In the genomic region with DNA sequence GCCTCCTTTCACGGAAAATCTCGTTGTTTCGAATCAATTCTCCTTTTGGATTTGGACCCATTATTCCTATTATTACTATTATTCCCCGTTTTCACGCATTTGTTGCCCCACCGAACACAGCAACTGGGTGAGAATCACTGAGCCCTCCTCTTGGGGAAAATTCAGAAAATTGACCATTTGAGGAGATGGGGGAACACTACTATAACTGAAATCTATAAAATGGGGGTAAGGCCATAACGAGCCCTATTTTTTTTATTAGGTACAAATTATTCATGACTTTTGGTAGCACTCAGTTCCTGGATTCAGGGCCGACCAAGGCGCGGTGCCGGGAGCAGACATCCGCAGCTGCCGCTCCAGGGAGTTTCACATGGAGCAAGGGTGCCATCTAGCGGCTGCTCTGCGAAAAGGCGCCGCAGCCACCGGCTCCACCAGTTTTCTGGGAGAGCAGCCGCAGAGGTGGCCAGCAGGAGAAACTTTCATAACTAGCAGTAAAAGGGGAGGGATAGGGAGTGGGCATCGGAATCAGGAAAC, we compare ENCODE assay signal across 8 cellular contexts. TPM values are rescaled to one million over a fixed set of nuclear protein-coding genes. Genes with fewer than 3 reads are reported as not detected.
A peak's percentile ranks its signal among the peaks of the same experiment; 100 is the strongest.
DNase-seq lines count a peak whose midpoint lies in the region; ATAC-seq lines count a peak whose summit lies in the region.

No MANE protein-coding gene starts in this region.

- H3K27ac Mint-ChIP-seq in activated CD4-positive, alpha-beta T cell treated with anti-CD3 and anti-CD28 coated beads for 36 hours = no peak overlapping the region
- H3K27ac Mint-ChIP-seq in central memory CD8-positive, alpha-beta T cell (ENCODE audit: low read depth) = no peak overlapping the region

- intact Hi-C loops in activated CD4-positive, alpha-beta T cell treated with anti-CD3 and anti-CD28 coated beads for 36 hours (cut with DNase I, micrococcal nuclease) = loop anchor here (1.0 to 10.0 kb wide), 6 partner anchors 134 to 593 kb away; no protein-coding TSS in a partner anchor
- intact Hi-C loops in left colon (cut with DNase I, micrococcal nuclease) = loop anchor here in 1 of 2 donors (5.0 kb wide), 1 partner anchor 286 kb away; no protein-coding TSS in a partner anchor

- ATAC-seq in GM18868 (IDR thresholded peaks at IDR 0.05; ENCODE audit: unreplicated experiment) = peak; percentile 45
- ATAC-seq in activated CD4-positive, alpha-beta T cell treated with anti-CD3 and anti-CD28 coated beads for 36 hours = peak; percentile 69
- ATAC-seq in central memory CD8-positive, alpha-beta T cell (replicated peaks; ENCODE audit: extremely low read depth, poor library complexity, severe bottlenecking) = peak; percentile 44
- peak; percentile 52 for ATAC-seq in left colon
- no peak for ATAC-seq in GM18861 (IDR thresholded peaks at IDR 0.05; ENCODE audit: unreplicated experiment)

- peaks cover 82% of the 10 kb centered on the region for H3K27me3 Mint-ChIP-seq in activated CD4-positive, alpha-beta T cell treated with anti-CD3 and anti-CD28 coated beads for 36 hours
- H3K27me3 Mint-ChIP-seq in central memory CD8-positive, alpha-beta T cell = peaks cover 100% of the 10 kb centered on the region

- H3K9me3 Mint-ChIP-seq in activated CD4-positive, alpha-beta T cell treated with anti-CD3 and anti-CD28 coated beads for 36 hours (ENCODE audit: low read depth) = no peaks in the 10 kb centered on the region
- H3K9me3 Mint-ChIP-seq in central memory CD8-positive, alpha-beta T cell = no peaks in the 10 kb centered on the region

- H3K4me3 Mint-ChIP-seq in activated CD4-positive, alpha-beta T cell treated with anti-CD3 and anti-CD28 coated beads for 36 hours = no peak overlapping the region
- H3K4me3 Mint-ChIP-seq in central memory CD8-positive, alpha-beta T cell = no peak overlapping the region

- DNase-seq in A172 (ENCODE audit: low spot score) = peak; percentile 92
- DNase-seq in NCI-H460 (ENCODE audit: extremely low read depth, low read depth) = peak; percentile 79
- DNase-seq in activated CD4-positive, alpha-beta T cell treated with anti-CD3 and anti-CD28 coated beads for 36 hours = peak; percentile 91
- DNase-seq in central memory CD8-positive, alpha-beta T cell (ENCODE audit: low spot score in 2 of 2) = peak; percentile 73 to 81
- DNase-seq in left colon = peak; percentile 87 to 91
- DNase-seq in stimulated activated CD4-positive, alpha-beta T cell treated with anti-CD3 and anti-CD28 coated beads, Interleukin-1b, Interleukin-23, amount 100 ng/mL, for 4 hours (ENCODE audit: low read depth in 2 of 2) = peak; percentile 80 to 83

- POLR2A ChIA-PET in activated CD4-positive, alpha-beta T cell treated with anti-CD3 and anti-CD28 coated beads for 36 hours (lab: Charles Lee) = interaction anchor here (0.8 kb wide), 1 partner anchor 592 kb away, joined by 3 read pairs; no protein-coding TSS in a partner anchor

- no peaks in the 10 kb centered on the region for H3K36me3 Mint-ChIP-seq in activated CD4-positive, alpha-beta T cell treated with anti-CD3 and anti-CD28 coated beads for 36 hours (ENCODE audit: low read depth)
- H3K36me3 Mint-ChIP-seq in central memory CD8-positive, alpha-beta T cell (ENCODE audit: insufficient read depth) = peaks cover 30% of the 10 kb centered on the region

- CTCF ChIA-PET in activated CD4-positive, alpha-beta T cell treated with anti-CD3 and anti-CD28 coated beads for 36 hours (lab: Charles Lee) = interaction anchor here (0.6 to 2.6 kb wide), 30 partner anchors 9 to 723 kb away, joined by 3 to 16 read pairs (median 4); a partner anchor contains a TSS

- H3K4me1 Mint-ChIP-seq in activated CD4-positive, alpha-beta T cell treated with anti-CD3 and anti-CD28 coated beads for 36 hours = peaks cover 36% of the 10 kb centered on the region
- peaks cover 38% of the 10 kb centered on the region for H3K4me1 Mint-ChIP-seq in central memory CD8-positive, alpha-beta T cell

RNA-seq across cellular contexts. Expression of a gene that starts 3.3 kb away (rescaled TPM):
- total RNA-seq in A172 (2014; rRNA removed; shearing (Covaris generic)) = 34.8 and 56.0 TPM in 2 replicates
- total RNA-seq in NCI-H460 (2014; rRNA removed; shearing (Covaris generic)) = 0.52 and 1.2 TPM in 2 replicates
- 0.44 and 1.8 TPM in 2 replicates for polyA plus RNA-seq in NCI-H460 (2014; cell fraction: nucleus; rRNA removed)
- not detected for total RNA-seq in activated CD4-positive, alpha-beta T cell treated with anti-CD3 and anti-CD28 coated beads for 36 hours
- 1 to 10 TPM; 6.3 TPM for total RNA-seq in left colon

RNA-seq across cellular contexts. Expression of a gene that starts 7.6 kb away (rescaled TPM):
- 22.4 and 24.7 TPM in 2 replicates for total RNA-seq in A172 (2014; rRNA removed; shearing (Covaris generic))
- total RNA-seq in NCI-H460 (2014; rRNA removed; shearing (Covaris generic)) = 12.3 and 13.0 TPM in 2 replicates
- 7.4 and 8.3 TPM in 2 replicates for polyA plus RNA-seq in NCI-H460 (2014; cell fraction: nucleus; rRNA removed)
- under 1 TPM; 0.25 to 0.30 TPM for total RNA-seq in activated CD4-positive, alpha-beta T cell treated with anti-CD3 and anti-CD28 coated beads for 36 hours
- 10 to 100 TPM; 26.6 to 30.2 TPM for total RNA-seq in left colon

RNA-seq across cellular contexts. Expression of a gene that starts 7.7 kb away (rescaled TPM):
- total RNA-seq in A172 (2014; rRNA removed; shearing (Covaris generic)) = 6.2 and 8.3 TPM in 2 replicates
- total RNA-seq in NCI-H460 (2014; rRNA removed; shearing (Covaris generic)) = 22.2 and 24.7 TPM in 2 replicates
- polyA plus RNA-seq in NCI-H460 (2014; cell fraction: nucleus; rRNA removed) = 13.4 and 13.8 TPM in 2 replicates
- total RNA-seq in activated CD4-positive, alpha-beta T cell treated with anti-CD3 and anti-CD28 coated beads for 36 hours = 1 to 10 TPM; 1.9 to 2.5 TPM
- 10 to 100 TPM; 35.9 to 59.2 TPM for total RNA-seq in left colon

RNA-seq across cellular contexts. Expression of a gene that starts 13.6 kb away (rescaled TPM):
- 40.2 and 58.7 TPM in 2 replicates for total RNA-seq in A172 (2014; rRNA removed; shearing (Covaris generic))
- 11.6 and 13.7 TPM in 2 replicates for total RNA-seq in NCI-H460 (2014; rRNA removed; shearing (Covaris generic))
- polyA plus RNA-seq in NCI-H460 (2014; cell fraction: nucleus; rRNA removed) = 38.8 and 41.2 TPM in 2 replicates
- not detected for total RNA-seq in activated CD4-positive, alpha-beta T cell treated with anti-CD3 and anti-CD28 coated beads for 36 hours
- total RNA-seq in left colon = 10 to 100 TPM; 39.3 to 43.3 TPM

RNA-seq across cellular contexts. Expression of a gene that starts 24.9 kb away (rescaled TPM):
- total RNA-seq in A172 (2014; rRNA removed; shearing (Covaris generic)) = 2.0 and 2.4 TPM in 2 replicates
- 2.3 TPM in 2 replicates for total RNA-seq in NCI-H460 (2014; rRNA removed; shearing (Covaris generic))
- 5.2 and 6.4 TPM in 2 replicates for polyA plus RNA-seq in NCI-H460 (2014; cell fraction: nucleus; rRNA removed)
- not detected for total RNA-seq in activated CD4-positive, alpha-beta T cell treated with anti-CD3 and anti-CD28 coated beads for 36 hours
- total RNA-seq in left colon = 10 to 100 TPM; 14.5 to 16.4 TPM

Comparison
In these comparisons a context has a peak if more than half of its experiments do, and no peak if none do; other contexts are left out.
1. RNA of a gene that starts 7.6 kb away (total RNA-seq): 26.6 to 30.2 TPM in left colon, 22.4 to 24.7 TPM in A172 and 12.3 to 13.0 TPM in NCI-H460; 0.25 to 0.30 TPM in activated CD4-positive, alpha-beta T cell treated with anti-CD3 and anti-CD28 coated beads for 36 hours; every median in the first group is over 10 times any median in the second.
2. Peak in every context shown above with its lines, with median percentiles within 50 percentile points of each other: DNase-seq.